In the genomic region with DNA sequence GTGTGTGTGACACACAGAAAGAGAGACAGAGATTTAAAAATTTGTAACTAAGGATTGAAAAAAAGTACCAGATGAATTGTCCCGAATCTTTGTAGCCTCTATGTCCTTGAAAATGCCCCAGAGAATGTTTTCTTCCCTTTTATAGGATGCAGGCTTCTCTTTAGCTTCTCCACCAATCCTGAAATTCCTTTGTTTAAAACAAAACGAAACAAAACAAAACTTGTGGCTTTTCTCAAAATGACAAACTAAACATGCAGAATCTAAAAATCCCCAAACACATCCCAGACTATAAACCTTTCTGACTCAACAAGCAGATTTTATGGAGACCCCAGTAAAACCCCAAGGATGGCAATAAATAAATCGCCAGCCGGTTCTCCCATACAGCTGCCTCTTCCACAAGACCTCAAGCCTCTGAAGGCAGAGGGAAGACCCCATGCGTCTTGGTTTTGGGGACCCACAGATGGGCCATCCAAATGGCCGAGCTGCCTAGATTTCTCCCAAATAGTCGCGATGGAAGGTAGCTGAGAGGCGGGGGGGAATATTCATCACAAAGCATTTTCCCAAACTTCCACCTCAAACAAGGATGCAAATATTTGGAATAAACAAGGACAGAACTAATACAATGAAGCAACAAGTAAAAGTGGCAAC, we compare ENCODE assay signal across 1 cellular context.
TF ChIP-seq lines count a peak whose summit lies in the region.

No MANE protein-coding gene starts in this region.

TF ChIP-seq in IMR-90, 13 proteins besides CTCF, POLR2A, EP300 and RAD21 (continued from another document):
- TF ChIP-seq ELK1 (IDR thresholded peaks at IDR 0.05; ENCODE audit: borderline replicate concordance, low read depth, low read length): no peak
- no peak for TF ChIP-seq MAFK (IDR thresholded peaks at IDR 0.05; ENCODE audit: low read depth, low read length)
- no peak for TF ChIP-seq MXI1 (IDR thresholded peaks at IDR 0.05; ENCODE audit: borderline replicate concordance, low read depth, low read length)
- TF ChIP-seq NFE2L2 (IDR thresholded peaks at IDR 0.05; ENCODE audit: low read depth, low read length): no peak
- TF ChIP-seq RCOR1 (IDR thresholded peaks at IDR 0.05; ENCODE audit: insufficient replicate concordance, low read length): no peak
